In the genomic region with DNA sequence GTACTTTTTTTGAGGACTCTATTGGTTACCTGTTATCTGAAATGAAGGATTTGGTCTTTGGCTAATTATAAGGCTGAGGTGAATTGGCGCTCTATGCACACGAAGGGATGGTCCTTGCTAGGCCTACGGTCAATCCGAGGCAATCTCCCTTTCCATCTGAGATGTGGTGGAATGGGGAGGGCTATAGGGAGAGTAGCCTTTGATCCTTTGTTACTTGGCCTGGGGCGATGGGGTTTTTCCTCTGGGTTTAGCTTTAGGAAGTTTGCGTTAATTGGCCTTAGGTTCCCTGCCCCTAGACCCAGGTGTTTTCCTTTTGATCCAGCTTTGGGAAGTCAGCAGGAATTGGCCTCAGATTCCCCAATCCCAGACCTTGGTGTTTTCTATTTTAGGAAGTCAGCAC, we compare ENCODE assay signal across 25 cellular contexts.
"Had no signal": no experiment of that assay in that cellular context is flagged by ENCODE, and none has a peak within 500 bp of the region (broad histone marks: within the 10 kb centered on the region; RNA-seq: fewer than 3 reads in every experiment).

No MANE protein-coding gene starts in this region.

- H3K79me2 ChIP-seq: parathyroid adenoma had no signal

- H3K36me3 ChIP-seq: left ventricle myocardium inferior, lower lobe of right lung, right lobe of liver, spleen, tibial artery, upper lobe of left lung had no signal

- H3K27me3 Mint-ChIP-seq: dendritic cell treated with granulocyte-macrophage colony-stimulating factor and Interleukin-4, amounts not matched to agents 40 ng/mL and 50 ng/mL, for 4 days; stimulated activated memory B cell treated with anti-CD40 and anti-IgM and Interleukin-4, amounts not matched to agents 10 μg/mL and 1 μg/mL and 100 μg/mL, for 72 hours; stimulated activated naive CD8-positive, alpha-beta T cell treated with anti-CD3 and anti-CD28 coated beads, Interleukin-15, Interleukin-2, amounts not matched to agents 100 ng/mL and 50 ng/mL, for 24 hours had no signal

- H3K9me3 ChIP-seq: left ventricle myocardium inferior, lower lobe of right lung, psoas muscle, right lobe of liver, spleen, tibial artery, upper lobe of left lung had no signal

- H3K4me1 ChIP-seq: foreskin keratinocyte, left ventricle myocardium inferior, lower lobe of right lung, parathyroid adenoma, psoas muscle, right lobe of liver, tibial artery, upper lobe of left lung had no signal

- H3K27me3 ChIP-seq: right lobe of liver, tibial artery, upper lobe of left lung had no signal

- ATAC-seq: foreskin keratinocyte; left cardiac atrium; lower lobe of right lung; psoas muscle; right lobe of liver; stimulated activated memory B cell treated with anti-CD40 and anti-IgM and Interleukin-4, amounts not matched to agents 10 μg/mL and 1 μg/mL and 100 μg/mL, for 72 hours had no signal

- H3K9ac ChIP-seq: parathyroid adenoma had no signal

- DNase-seq: cerebellar nuclear complex; erythroblast; foreskin keratinocyte; hypothalamus; immature natural killer cell; kidney; left cardiac atrium; left ventricle myocardium inferior; lower lobe of right lung; naive B cell; psoas muscle; retina; right lobe of liver; spleen; stimulated activated CD4-positive, alpha-beta T cell treated with anti-CD3 and anti-CD28 coated beads, Interleukin-15, amount 100 ng/mL, for 24 hours; stimulated activated CD4-positive, alpha-beta T cell treated with anti-CD3 and anti-CD28 coated beads, Interleukin-1b, Interleukin-23, amount 100 ng/mL, for 48 hours; stimulated activated CD4-positive, alpha-beta T cell treated with anti-CD3 and anti-CD28 coated beads, Interleukin-4, amount 100 ng/mL, for 24 hours; tibial artery; upper lobe of left lung had no signal

- H3K4me3 Mint-ChIP-seq: dendritic cell treated with granulocyte-macrophage colony-stimulating factor and Interleukin-4, amounts not matched to agents 40 ng/mL and 50 ng/mL, for 4 days; memory B cell; nephron; stimulated activated memory B cell treated with anti-CD40 and anti-IgM and Interleukin-4, amounts not matched to agents 10 μg/mL and 1 μg/mL and 100 μg/mL, for 72 hours; stimulated activated naive CD8-positive, alpha-beta T cell treated with anti-CD3 and anti-CD28 coated beads, Interleukin-15, Interleukin-2, amounts not matched to agents 100 ng/mL and 50 ng/mL, for 24 hours had no signal

- H3K36me3 Mint-ChIP-seq: immature natural killer cell; memory B cell; naive B cell; stimulated activated memory B cell treated with anti-CD40 and anti-IgM and Interleukin-4, amounts not matched to agents 10 μg/mL and 1 μg/mL and 100 μg/mL, for 72 hours had no signal

- H3K27ac ChIP-seq: foreskin keratinocyte, left ventricle myocardium inferior, lower lobe of right lung, parathyroid adenoma, psoas muscle, right lobe of liver, spleen, tibial artery, upper lobe of left lung had no signal

- H3K4me1 Mint-ChIP-seq: memory B cell; naive B cell; stimulated activated memory B cell treated with anti-CD40 and anti-IgM and Interleukin-4, amounts not matched to agents 10 μg/mL and 1 μg/mL and 100 μg/mL, for 72 hours had no signal

- H3K9me3 Mint-ChIP-seq: dendritic cell treated with granulocyte-macrophage colony-stimulating factor and Interleukin-4, amounts not matched to agents 40 ng/mL and 50 ng/mL, for 4 days; memory B cell; naive B cell; nephron; stimulated activated memory B cell treated with anti-CD40 and anti-IgM and Interleukin-4, amounts not matched to agents 10 μg/mL and 1 μg/mL and 100 μg/mL, for 72 hours; stimulated activated naive CD8-positive, alpha-beta T cell treated with anti-CD3 and anti-CD28 coated beads, Interleukin-15, Interleukin-2, amounts not matched to agents 100 ng/mL and 50 ng/mL, for 24 hours had no signal

- H3K4me3 ChIP-seq: left ventricle myocardium inferior, lower lobe of right lung, psoas muscle, right lobe of liver, spleen, tibial artery, upper lobe of left lung had no signal

- H3K27ac Mint-ChIP-seq: immature natural killer cell; memory B cell; naive B cell; nephron; stimulated activated memory B cell treated with anti-CD40 and anti-IgM and Interleukin-4, amounts not matched to agents 10 μg/mL and 1 μg/mL and 100 μg/mL, for 72 hours; stimulated activated naive CD8-positive, alpha-beta T cell treated with anti-CD3 and anti-CD28 coated beads, Interleukin-15, Interleukin-2, amounts not matched to agents 100 ng/mL and 50 ng/mL, for 24 hours had no signal

- H2AFZ ChIP-seq: parathyroid adenoma had no signal
